ENCODE assay signal across 25 cellular contexts in the genomic region with DNA sequence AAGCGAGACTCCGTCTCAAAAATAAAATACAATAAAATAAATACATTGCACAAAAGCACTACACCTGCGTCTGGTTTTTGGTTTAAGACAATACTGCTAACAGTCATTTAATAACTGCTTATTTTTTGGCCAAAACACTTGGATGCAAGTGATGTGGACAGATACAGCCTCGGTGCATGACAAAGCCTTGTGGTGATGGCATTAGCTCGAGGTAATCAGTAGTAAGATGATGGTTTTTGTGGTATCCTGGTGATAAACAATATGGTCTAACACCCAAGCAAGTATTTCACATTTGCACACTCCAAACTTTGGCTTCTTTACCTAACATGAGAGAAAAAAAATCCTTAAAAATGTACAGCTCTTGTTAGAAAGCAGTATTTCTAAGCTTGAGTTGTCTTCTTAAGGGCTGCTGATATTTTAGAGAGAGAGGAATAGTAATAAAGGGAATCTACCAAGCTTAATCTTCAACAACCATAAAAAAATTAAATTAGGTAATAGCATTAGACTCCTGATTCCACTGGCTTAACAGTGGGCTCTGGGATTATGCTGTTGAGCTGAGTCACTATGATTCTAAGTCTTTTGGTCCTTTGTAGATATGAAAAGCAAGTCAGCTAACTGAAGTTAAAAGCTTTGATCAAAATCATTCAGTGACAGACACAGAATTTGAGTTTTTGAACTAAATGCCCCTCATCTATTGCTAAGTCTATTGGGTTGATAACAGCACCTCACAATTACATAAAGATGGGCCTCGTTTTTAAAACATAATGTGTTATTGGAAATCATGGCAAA.
A peak's percentile ranks its signal among the peaks of the same experiment; 100 is the strongest.
DNase-seq lines count a peak whose midpoint lies in the region; ATAC-seq, FAIRE-seq and TF ChIP-seq lines count a peak whose summit lies in the region.
"Had no signal": no experiment of that assay in that cellular context is flagged by ENCODE, and none has a peak within 500 bp of the region (broad histone marks: within the 10 kb centered on the region; RNA-seq: fewer than 3 reads in every experiment).

No MANE protein-coding gene starts in this region.

- peaks cover 74% of the 10 kb centered on the region for H3K4me1 Mint-ChIP-seq in brain
- H3K4me1 Mint-ChIP-seq in naive thymus-derived CD4-positive, alpha-beta T cell: peaks cover 0 to 9% (median 0%) of the 10 kb centered on the region in 7 donors
- no peaks in the 10 kb centered on the region for H3K4me1 Mint-ChIP-seq in activated naive CD4-positive, alpha-beta T cell treated with anti-CD3 and anti-CD28 coated beads for 36 hours (ENCODE audit: low read depth)

- DNase-seq in D721Med (ENCODE audit: insufficient read length, low spot score): no peak
- DNase-seq in MV-4-11 (lab: John Stamatoyannopoulos, UW): peak; percentile 22
- DNase-seq in naive thymus-derived CD4-positive, alpha-beta T cell: no peak
- DNase-seq in activated naive CD4-positive, alpha-beta T cell treated with anti-CD3 and anti-CD28 coated beads for 36 hours: no peak
- no peak for DNase-seq in NCI-H1092 (lab: John Stamatoyannopoulos, UW)
- no peak for DNase-seq in GOT3 (lab: John Stamatoyannopoulos, UW)
- DNase-seq: activated CD8-positive, alpha-beta T cell treated with anti-CD3 and anti-CD28 coated beads, Interleukin-2, amount 10 ng/mL, durations not matched to agents 7 days and 5 days; activated effector memory CD4-positive, alpha-beta T cell treated with anti-CD3 and anti-CD28 coated beads, Interleukin-2, amount 50 U/mL, for 16 hours; BE2C; DMS53; foreskin melanocyte; GDM1; islet precursor cell; Kasumi-1; mucosa of descending colon; NCI-H1048; NCI-H2081; NCI-H226; NCI-H748 treated with DMSO at 0.1 percent for 48 hours; stimulated activated CD4-positive, alpha-beta T cell treated with anti-CD3 and anti-CD28 coated beads, Interleukin-1b, Interleukin-23, amount 100 ng/mL, for 48 hours had no signal

- POLR2A ChIA-PET in naive thymus-derived CD4-positive, alpha-beta T cell (lab: Charles Lee): no interaction called here

- H3K9me3 ChIP-seq in naive thymus-derived CD4-positive, alpha-beta T cell (ENCODE audit: control insufficient read depth in 2 of 3, low read length in 3 of 3): no peaks in the 10 kb centered on the region
- H3K9me3 ChIP-seq: BE2C, mucosa of descending colon had no signal

- no peaks in the 10 kb centered on the region for H3K4me1 ChIP-seq in naive thymus-derived CD4-positive, alpha-beta T cell (ENCODE audit: control insufficient read depth in 2 of 2, insufficient read depth in 2 of 2, low read length in 2 of 2)

- H3K4me3 Mint-ChIP-seq in brain: peak overlapping the region in 1 of 5 experiments; percentile 48
- no peak overlapping the region for H3K4me3 Mint-ChIP-seq in naive thymus-derived CD4-positive, alpha-beta T cell
- H3K4me3 Mint-ChIP-seq in activated naive CD4-positive, alpha-beta T cell treated with anti-CD3 and anti-CD28 coated beads for 36 hours: no peak overlapping the region
- H3K4me3 Mint-ChIP-seq: activated CD8-positive, alpha-beta T cell treated with anti-CD3 and anti-CD28 coated beads, Interleukin-2, amount 10 ng/mL, durations not matched to agents 7 days and 5 days had no signal

- intact Hi-C loops in naive thymus-derived CD4-positive, alpha-beta T cell (cut with micrococcal nuclease): no loop called here
- intact Hi-C loops in activated naive CD4-positive, alpha-beta T cell treated with anti-CD3 and anti-CD28 coated beads for 36 hours (cut with micrococcal nuclease): no loop called here

- CTCF ChIA-PET in naive thymus-derived CD4-positive, alpha-beta T cell (lab: Charles Lee): interaction anchor here (0.8 kb wide), 1 partner anchor 97 kb away, joined by 3 read pairs; no protein-coding TSS in a partner anchor
- CTCF ChIA-PET in activated naive CD4-positive, alpha-beta T cell treated with anti-CD3 and anti-CD28 coated beads for 36 hours (lab: Charles Lee): interaction anchor here (0.6 to 1.1 kb wide), 2 partner anchors 96 to 295 kb away, joined by 3 to 4 read pairs; no protein-coding TSS in a partner anchor

- peaks cover 0 to 11% (median 4%) of the 10 kb centered on the region in 5 experiments for H3K9me3 Mint-ChIP-seq in brain
- H3K9me3 Mint-ChIP-seq in naive thymus-derived CD4-positive, alpha-beta T cell: no peaks in the 10 kb centered on the region
- H3K9me3 Mint-ChIP-seq in activated naive CD4-positive, alpha-beta T cell treated with anti-CD3 and anti-CD28 coated beads for 36 hours: no peaks in the 10 kb centered on the region

- FAIRE-seq in D721Med (lab: Jason Lieb, UNC): peak; percentile 94
- FAIRE-seq: GM18507 had no signal

- H3K36me3 Mint-ChIP-seq in brain: peaks cover 60% of the 10 kb centered on the region
- H3K36me3 Mint-ChIP-seq in naive thymus-derived CD4-positive, alpha-beta T cell: peaks cover 9 to 38% (median 19%) of the 10 kb centered on the region in 5 donors
- peaks cover 19% of the 10 kb centered on the region for H3K36me3 Mint-ChIP-seq in activated naive CD4-positive, alpha-beta T cell treated with anti-CD3 and anti-CD28 coated beads for 36 hours (ENCODE audit: low read depth)

- peak overlapping the region in 3 of 5 experiments; percentile 17 to 94 (median 71) for H3K27ac Mint-ChIP-seq in brain
- no peak overlapping the region for H3K27ac Mint-ChIP-seq in naive thymus-derived CD4-positive, alpha-beta T cell
- H3K27ac Mint-ChIP-seq in activated naive CD4-positive, alpha-beta T cell treated with anti-CD3 and anti-CD28 coated beads for 36 hours: no peak overlapping the region
- H3K27ac Mint-ChIP-seq: activated CD8-positive, alpha-beta T cell treated with anti-CD3 and anti-CD28 coated beads, Interleukin-2, amount 10 ng/mL, durations not matched to agents 7 days and 5 days had no signal

- no peaks in the 10 kb centered on the region for H3K27me3 Mint-ChIP-seq in brain
- H3K27me3 Mint-ChIP-seq in naive thymus-derived CD4-positive, alpha-beta T cell: no peaks in the 10 kb centered on the region
- no peaks in the 10 kb centered on the region for H3K27me3 Mint-ChIP-seq in activated naive CD4-positive, alpha-beta T cell treated with anti-CD3 and anti-CD28 coated beads for 36 hours (ENCODE audit: low read depth)

- peaks cover 0 to 32% (median 3%) of the 10 kb centered on the region in 3 experiments for H3K36me3 ChIP-seq in naive thymus-derived CD4-positive, alpha-beta T cell (ENCODE audit: control insufficient read depth in 2 of 3, insufficient read depth in 3 of 3, low read length in 3 of 3)
- H3K36me3 ChIP-seq: BE2C had no signal

- TF ChIP-seq CTCF in D721Med (IDR thresholded peaks at IDR 0.05; ENCODE audit: insufficient read depth, missing control alignments) (no peak), brain (conservative IDR thresholded peaks at IDR 0.05) (no peak)

- no peak overlapping the region for H3K27ac ChIP-seq in naive thymus-derived CD4-positive, alpha-beta T cell (ENCODE audit: low read depth, low read length)
- H3K27ac ChIP-seq: skin epidermis had no signal

- no peak overlapping the region for H3K4me3 ChIP-seq in naive thymus-derived CD4-positive, alpha-beta T cell (ENCODE audit: low read length)
- H3K4me3 ChIP-seq: mucosa of descending colon, skin epidermis had no signal

- ATAC-seq in naive thymus-derived CD4-positive, alpha-beta T cell: peak; percentile 44
- ATAC-seq in HG03135 (IDR thresholded peaks at IDR 0.05; ENCODE audit: unreplicated experiment): no peak
- ATAC-seq: activated CD4-positive, CD25-positive, alpha-beta regulatory T cell treated with anti-CD3 and anti-CD28 coated beads, Interleukin-2, amount 50 U/mL, for 24 hours; activated CD8-positive, alpha-beta T cell treated with anti-CD3 and anti-CD28 coated beads, Interleukin-2, amount 10 ng/mL, durations not matched to agents 7 days and 5 days; mucosa of descending colon had no signal

- H3K27me3 ChIP-seq in naive thymus-derived CD4-positive, alpha-beta T cell (ENCODE audit: control insufficient read depth in 2 of 2, insufficient read depth in 2 of 2, low read length in 2 of 2): no peaks in the 10 kb centered on the region
- H3K27me3 ChIP-seq: BE2C had no signal

Comparison
In these comparisons a context has a peak if more than half of its experiments do, and no peak if none do; other contexts are left out.
1. H3K27ac Mint-ChIP-seq: peak in brain (3 of 5); none in naive thymus-derived CD4-positive, alpha-beta T cell (0 of 9) and activated naive CD4-positive, alpha-beta T cell treated with anti-CD3 and anti-CD28 coated beads for 36 hours (single experiment).